In the genomic region with DNA sequence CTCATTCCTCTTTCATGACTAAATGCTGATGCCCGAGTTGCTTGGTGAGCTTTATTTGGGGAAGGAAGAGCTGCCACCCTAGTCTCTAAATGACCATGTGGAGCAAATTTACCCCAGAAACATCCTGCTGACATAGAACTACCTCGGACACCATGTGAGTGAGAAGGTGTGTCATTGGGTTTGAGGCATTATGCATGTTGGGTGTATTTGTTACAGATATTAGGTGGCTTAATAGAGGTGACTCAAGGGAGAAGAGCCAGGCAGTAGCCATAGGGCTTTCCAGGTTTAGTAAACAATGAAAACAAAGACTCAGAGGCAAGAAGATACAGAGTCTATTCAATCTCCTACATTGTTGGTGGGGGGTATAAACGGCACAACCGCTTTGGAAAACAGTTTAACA, we compare ENCODE assay signal across 14 cellular contexts.
"Had no signal": no experiment of that assay in that cellular context is flagged by ENCODE, and none has a peak within 500 bp of the region (broad histone marks: within the 10 kb centered on the region; RNA-seq: fewer than 3 reads in every experiment).

No MANE protein-coding gene starts in this region.

- H3K27me3 Mint-ChIP-seq: activated naive CD8-positive, alpha-beta T cell; type B pancreatic cell had no signal

- H3K4me3 ChIP-seq: body of pancreas, gastrocnemius medialis, heart left ventricle, neural progenitor cell, psoas muscle, suprapubic skin had no signal

- H3K36me3 ChIP-seq: gastrocnemius medialis, heart left ventricle, neural progenitor cell, suprapubic skin had no signal

- DNase-seq: central memory CD4-positive, alpha-beta T cell had no signal

- H3K9ac ChIP-seq: neural progenitor cell had no signal

- H3K36me3 Mint-ChIP-seq: activated CD4-positive, alpha-beta memory T cell treated with anti-CD3 and anti-CD28 coated beads for 36 hours; activated naive CD8-positive, alpha-beta T cell; neural progenitor cell had no signal

- H3K27me3 ChIP-seq: body of pancreas, gastrocnemius medialis, neural progenitor cell had no signal

- H3K9me3 ChIP-seq: body of pancreas, gastrocnemius medialis, psoas muscle, suprapubic skin had no signal

- ATAC-seq: left ventricle myocardium superior, psoas muscle had no signal

- FAIRE-seq: colon had no signal

- H3K4me1 ChIP-seq: body of pancreas, gastrocnemius medialis, neural progenitor cell, psoas muscle, suprapubic skin had no signal

- H3K27ac Mint-ChIP-seq: activated CD4-positive, alpha-beta memory T cell treated with anti-CD3 and anti-CD28 coated beads for 36 hours; activated naive CD8-positive, alpha-beta T cell; naive thymus-derived CD4-positive, alpha-beta T cell; neural progenitor cell; type B pancreatic cell had no signal

- H3K9me3 Mint-ChIP-seq: activated CD4-positive, alpha-beta memory T cell treated with anti-CD3 and anti-CD28 coated beads for 36 hours had no signal

- H3K4me2 ChIP-seq: neural progenitor cell had no signal

- H3K27ac ChIP-seq: body of pancreas, dorsolateral prefrontal cortex, gastrocnemius medialis, heart left ventricle, neural progenitor cell, psoas muscle, suprapubic skin had no signal

- H3K4me3 Mint-ChIP-seq: activated CD4-positive, alpha-beta memory T cell treated with anti-CD3 and anti-CD28 coated beads for 36 hours; activated naive CD8-positive, alpha-beta T cell; naive thymus-derived CD4-positive, alpha-beta T cell; neural progenitor cell; type B pancreatic cell had no signal
